9 cellular contexts compared by ENCODE assay signal in genomic region chr19:5948697-5949564, GRCh38. TPM values are rescaled to one million over a fixed set of nuclear protein-coding genes. Genes with fewer than 3 reads are reported as not detected.
DNase-seq lines count a peak whose midpoint lies in the region; ATAC-seq and TF ChIP-seq lines count a peak whose summit lies in the region.
"Had no signal": no experiment of that assay in that cellular context is flagged by ENCODE, and none has a peak within 500 bp of the region (broad histone marks: within the 10 kb centered on the region; RNA-seq: fewer than 3 reads in every experiment).

No MANE protein-coding gene starts in this region.

- ATAC-seq in stimulated activated memory B cell treated with anti-CD40 and anti-IgM and Interleukin-4, amounts not matched to agents 10 μg/mL and 1 μg/mL and 100 μg/mL, for 72 hours, result no peak

- no peaks in the 10 kb centered on the region for H3K9me3 Mint-ChIP-seq in activated T-cell treated with anti-CD3 and anti-CD28 coated beads, Interleukin-2, amount 50 U/mL, for 24 hours
- H3K9me3 Mint-ChIP-seq in activated naive CD8-positive, alpha-beta T cell treated with anti-CD3 and anti-CD28 coated beads for 36 hours, result peaks cover 1% of the 10 kb centered on the region
- H3K9me3 Mint-ChIP-seq in stimulated activated memory B cell treated with anti-CD40 and anti-IgM and Interleukin-4, amounts not matched to agents 10 μg/mL and 1 μg/mL and 100 μg/mL, for 72 hours, result no peaks in the 10 kb centered on the region

- H3K27ac Mint-ChIP-seq in activated T-cell treated with anti-CD3 and anti-CD28 coated beads, Interleukin-2, amount 50 U/mL, for 24 hours, result peak overlapping the region; percentile 96
- H3K27ac Mint-ChIP-seq in activated naive CD8-positive, alpha-beta T cell treated with anti-CD3 and anti-CD28 coated beads for 36 hours, result peak overlapping the region; percentile 86
- H3K27ac Mint-ChIP-seq in stimulated activated memory B cell treated with anti-CD40 and anti-IgM and Interleukin-4, amounts not matched to agents 10 μg/mL and 1 μg/mL and 100 μg/mL, for 72 hours, result no peak overlapping the region

- peak overlapping the region; percentile 56 for H3K4me3 Mint-ChIP-seq in activated T-cell treated with anti-CD3 and anti-CD28 coated beads, Interleukin-2, amount 50 U/mL, for 24 hours
- peak overlapping the region; percentile 58 for H3K4me3 Mint-ChIP-seq in activated naive CD8-positive, alpha-beta T cell treated with anti-CD3 and anti-CD28 coated beads for 36 hours
- no peak overlapping the region for H3K4me3 Mint-ChIP-seq in stimulated activated memory B cell treated with anti-CD40 and anti-IgM and Interleukin-4, amounts not matched to agents 10 μg/mL and 1 μg/mL and 100 μg/mL, for 72 hours

- H3K27me3 Mint-ChIP-seq in activated T-cell treated with anti-CD3 and anti-CD28 coated beads, Interleukin-2, amount 50 U/mL, for 24 hours, result no peaks in the 10 kb centered on the region
- no peaks in the 10 kb centered on the region for H3K27me3 Mint-ChIP-seq in activated naive CD8-positive, alpha-beta T cell treated with anti-CD3 and anti-CD28 coated beads for 36 hours
- H3K27me3 Mint-ChIP-seq in stimulated activated memory B cell treated with anti-CD40 and anti-IgM and Interleukin-4, amounts not matched to agents 10 μg/mL and 1 μg/mL and 100 μg/mL, for 72 hours, result no peaks in the 10 kb centered on the region

- no peak for DNase-seq in activated T-cell treated with anti-CD3 and anti-CD28 coated beads, Interleukin-2, amount 50 U/mL, for 24 hours
- DNase-seq in activated T-cell treated with anti-CD3 and anti-CD28 coated beads for 4 hours (no peak), GM13977 (ENCODE audit: low spot score) (no peak), NCI-H1105 treated with DMSO at 0.1 percent for 48 hours (lab: John Stamatoyannopoulos, UW) (no peak)
- DNase-seq in activated naive CD8-positive, alpha-beta T cell treated with anti-CD3 and anti-CD28 coated beads for 36 hours, result no peak
- DNase-seq: tibial artery had no signal

- in situ Hi-C loops in GM13977 (cut with MboI; ENCODE audit: low pct_unique_long_range_greater_than_20kb, low sequenced_read_pairs, unreplicated experiment), result no loop called here

- peaks cover 88% of the 10 kb centered on the region for H3K4me1 Mint-ChIP-seq in activated T-cell treated with anti-CD3 and anti-CD28 coated beads, Interleukin-2, amount 50 U/mL, for 24 hours (ENCODE audit: low read depth)
- H3K4me1 Mint-ChIP-seq in activated naive CD8-positive, alpha-beta T cell treated with anti-CD3 and anti-CD28 coated beads for 36 hours, result peaks cover 81% of the 10 kb centered on the region
- H3K4me1 Mint-ChIP-seq in stimulated activated memory B cell treated with anti-CD40 and anti-IgM and Interleukin-4, amounts not matched to agents 10 μg/mL and 1 μg/mL and 100 μg/mL, for 72 hours, result peaks cover 80% of the 10 kb centered on the region

- no peak for TF ChIP-seq CTCF in GM13977 (IDR thresholded peaks at IDR 0.05; ENCODE audit: extremely low read depth, insufficient read depth, missing control alignments)

- H3K27ac ChIP-seq in layer of hippocampus (ENCODE audit: low read depth, low read length) (peak overlapping the region; percentile 64), temporal lobe (ENCODE audit: low read depth, low read length) (peak overlapping the region; percentile 47)
- H3K27ac ChIP-seq: tibial artery had no signal

- H3K36me3 Mint-ChIP-seq in activated T-cell treated with anti-CD3 and anti-CD28 coated beads, Interleukin-2, amount 50 U/mL, for 24 hours (ENCODE audit: low read depth), result peaks cover 89% of the 10 kb centered on the region
- peaks cover 55% of the 10 kb centered on the region for H3K36me3 Mint-ChIP-seq in activated naive CD8-positive, alpha-beta T cell treated with anti-CD3 and anti-CD28 coated beads for 36 hours
- H3K36me3 Mint-ChIP-seq in stimulated activated memory B cell treated with anti-CD40 and anti-IgM and Interleukin-4, amounts not matched to agents 10 μg/mL and 1 μg/mL and 100 μg/mL, for 72 hours, result peaks cover 28% of the 10 kb centered on the region

- no peaks in the 10 kb centered on the region for H3K27me3 ChIP-seq in layer of hippocampus (ENCODE audit: control insufficient read depth, insufficient read depth, low read length)
- H3K27me3 ChIP-seq: tibial artery had no signal

RNA-seq across cellular contexts. Expression of gene RANBP3, which starts 29.0 kb away (rescaled TPM):
- total RNA-seq in activated naive CD8-positive, alpha-beta T cell treated with anti-CD3 and anti-CD28 coated beads for 36 hours, result 100 to 1,000 TPM in 1 of 2 experiments, 10 to 100 TPM in 1; 94.0 to 109 TPM
- total RNA-seq in temporal lobe, result 31.0 TPM

RNA-seq across cellular contexts. Expression of gene CAPS, which starts 34.9 kb away (rescaled TPM):
- 1 to 10 TPM; 1.9 to 2.6 TPM for total RNA-seq in activated naive CD8-positive, alpha-beta T cell treated with anti-CD3 and anti-CD28 coated beads for 36 hours
- total RNA-seq in temporal lobe, result 5.7 TPM

RNA-seq across cellular contexts. Expression of gene VMAC, which starts 44.3 kb away (rescaled TPM):
- 1 to 10 TPM; 1.4 to 1.9 TPM for total RNA-seq in activated naive CD8-positive, alpha-beta T cell treated with anti-CD3 and anti-CD28 coated beads for 36 hours
- total RNA-seq in temporal lobe, result 3.0 TPM

RNA-seq across cellular contexts. Expression of gene NDUFA11, which starts 45.3 kb away (rescaled TPM):
- 100 to 1,000 TPM; 244 to 255 TPM for total RNA-seq in activated naive CD8-positive, alpha-beta T cell treated with anti-CD3 and anti-CD28 coated beads for 36 hours
- total RNA-seq in temporal lobe, result 66.1 TPM
